2 cellular contexts compared by ENCODE assay signal in the genomic region with DNA sequence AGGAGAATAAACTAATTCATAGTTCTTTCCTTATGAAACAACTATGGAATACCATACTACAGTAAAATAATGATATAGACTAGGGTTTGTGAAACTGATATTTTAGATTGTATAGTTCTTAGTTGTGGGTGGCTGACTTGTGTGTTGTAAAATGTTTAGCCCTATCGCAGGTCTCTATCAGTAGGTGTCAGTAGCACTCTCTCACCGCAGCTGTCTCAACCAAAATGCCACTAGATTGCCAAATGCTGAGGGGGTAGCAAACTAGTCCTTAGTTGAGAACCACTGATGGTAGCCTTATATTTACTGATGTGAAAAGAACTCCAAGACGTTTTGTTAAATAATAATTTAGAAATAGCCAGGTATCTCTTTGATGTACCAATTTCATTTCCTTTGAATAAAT.
TF ChIP-seq lines count a peak whose summit lies in the region.

No MANE protein-coding gene starts in this region.

TF ChIP-seq in HCT116, 20 proteins besides CTCF, POLR2A, EP300 and RAD21:
- TF ChIP-seq EZH2phosphoT487 (IDR thresholded peaks at IDR 0.05; ENCODE audit: borderline replicate concordance) (no peak), JUND (IDR thresholded peaks at IDR 0.05) (no peak), POLR2AphosphoS5 (IDR thresholded peaks at IDR 0.05; ENCODE audit: low read depth, low read length) (no peak), CEBPB (IDR thresholded peaks at IDR 0.05; ENCODE audit: low read depth) (no peak), ATF3 (IDR thresholded peaks at IDR 0.05) (no peak), ZNF274 (IDR thresholded peaks at IDR 0.05; ENCODE audit: low read depth, low read length) (no peak), MAX (IDR thresholded peaks at IDR 0.05) (no peak), FOSL1 (IDR thresholded peaks at IDR 0.05; ENCODE audit: low read depth) (no peak), ZFX (IDR thresholded peaks at IDR 0.05) (no peak), EGR1 (IDR thresholded peaks at IDR 0.05; ENCODE audit: low read depth) (no peak), ZBTB33 (IDR thresholded peaks at IDR 0.05; ENCODE audit: extremely low read depth, insufficient replicate concordance, low read length) (no peak), SP1 (IDR thresholded peaks at IDR 0.05; ENCODE audit: low read depth) (no peak), SRF (IDR thresholded peaks at IDR 0.05; ENCODE audit: low read depth) (no peak), ELF1 (IDR thresholded peaks at IDR 0.05; ENCODE audit: borderline replicate concordance, low read depth) (no peak), REST (IDR thresholded peaks at IDR 0.05; ENCODE audit: low read depth) (no peak)

TF ChIP-seq in H1, 55 proteins besides CTCF, POLR2A, EP300 and RAD21:
- no peak for TF ChIP-seq CHD7 (IDR thresholded peaks at IDR 0.05; ENCODE audit: insufficient replicate concordance, low read length)
- no peak for TF ChIP-seq RNF2 (IDR thresholded peaks at IDR 0.05; ENCODE audit: borderline replicate concordance, low read depth, low read length, missing control alignments, poor library complexity, severe bottlenecking)
- TF ChIP-seq CTBP2 (IDR thresholded peaks at IDR 0.05; ENCODE audit: borderline replicate concordance, insufficient read depth, insufficient read length, low read length): no peak
- TF ChIP-seq CEBPB (IDR thresholded peaks at IDR 0.05; ENCODE audit: low read depth, low read length): no peak
- TF ChIP-seq JUND (IDR thresholded peaks at IDR 0.05; ENCODE audit: low read length): no peak
- no peak for TF ChIP-seq PHF8 (conservative IDR thresholded peaks at IDR 0.05; ENCODE audit: low read depth, low read length)
- TF ChIP-seq ZNF274 (IDR thresholded peaks at IDR 0.05; ENCODE audit: borderline replicate concordance, extremely low read depth, low read length): no peak
- TF ChIP-seq TBP (IDR thresholded peaks at IDR 0.05; ENCODE audit: low read depth, low read length): no peak
- TF ChIP-seq USF2 (IDR thresholded peaks at IDR 0.05; ENCODE audit: low read length): no peak
- TF ChIP-seq BACH1 (IDR thresholded peaks at IDR 0.05; ENCODE audit: low read length): no peak
- no peak for TF ChIP-seq JUN (IDR thresholded peaks at IDR 0.05; ENCODE audit: low read depth, low read length)
- TF ChIP-seq NANOG (IDR thresholded peaks at IDR 0.05; ENCODE audit: insufficient read depth, low read depth, low read length, poor library complexity, severe bottlenecking): no peak
- TF ChIP-seq CBX5 (IDR thresholded peaks at IDR 0.05; ENCODE audit: low read depth, low read length): no peak
- TF ChIP-seq E2F6 (IDR thresholded peaks at IDR 0.05): no peak
- TF ChIP-seq SIN3A (conservative IDR thresholded peaks at IDR 0.05 in 1 of 2, IDR thresholded peaks at IDR 0.05 in 1 of 2; ENCODE audit: low read depth in 1 of 2, low read length in 2 of 2): no peak
- no peak for TF ChIP-seq KDM4A (IDR thresholded peaks at IDR 0.05; ENCODE audit: low read depth, low read length, severe bottlenecking)
- TF ChIP-seq SIRT6 (IDR thresholded peaks at IDR 0.05; ENCODE audit: low read length): no peak
- no peak for TF ChIP-seq CHD1 (IDR thresholded peaks at IDR 0.05; ENCODE audit: low read depth, low read length)
- no peak for TF ChIP-seq POLR2AphosphoS5 (IDR thresholded peaks at IDR 0.05; ENCODE audit: low read depth, low read length)
- TF ChIP-seq MAFK (IDR thresholded peaks at IDR 0.05; ENCODE audit: low read depth, low read length): no peak
TF ChIP-seq in H1: peak in this region for 0.
